Comparison of ENCODE assay signal across 20 cellular contexts in genomic region chr3:59876533-59877062, GRCh38.
DNase-seq lines count a peak whose midpoint lies in the region; ATAC-seq, FAIRE-seq and TF ChIP-seq lines count a peak whose summit lies in the region.
"Had no signal": no experiment of that assay in that cellular context is flagged by ENCODE, and none has a peak within 500 bp of the region (broad histone marks: within the 10 kb centered on the region; RNA-seq: fewer than 3 reads in every experiment).

No MANE protein-coding gene starts in this region.

- no peaks in the 10 kb centered on the region for H3K27me3 ChIP-seq in aorta (ENCODE audit: control insufficient read depth in 1 of 2, insufficient read depth in 2 of 2, low read length in 1 of 2)
- H3K27me3 ChIP-seq: Peyer's patch had no signal

- CTCF ChIA-PET in activated CD4-positive, alpha-beta memory T cell treated with anti-CD3 and anti-CD28 coated beads, Interleukin-2, amount 10 ng/mL, durations not matched to agents 7 days and 5 days (lab: Charles Lee), result interaction anchor here (1.1 kb wide), 1 partner anchor 19 kb away, joined by 4 read pairs; no protein-coding TSS in a partner anchor

- H3K4me3 ChIP-seq in aorta (ENCODE audit: low read length in 2 of 2), result no peak overlapping the region
- H3K4me3 ChIP-seq: Peyer's patch had no signal

- H3K27ac Mint-ChIP-seq in activated CD4-positive, alpha-beta memory T cell treated with anti-CD3 and anti-CD28 coated beads, Interleukin-2, amount 10 ng/mL, durations not matched to agents 7 days and 5 days, result no peak overlapping the region
- H3K27ac Mint-ChIP-seq: HFFc6 had no signal

- H3K27ac ChIP-seq in caudate nucleus (ENCODE audit: low read depth, low read length) (peak overlapping the region; percentile 63), aorta (ENCODE audit: low read depth in 1 of 2, low read length in 2 of 2) (no peak overlapping the region)
- H3K27ac ChIP-seq: HL-60, Peyer's patch had no signal

- peaks cover 2% of the 10 kb centered on the region for H3K9me3 Mint-ChIP-seq in activated CD4-positive, alpha-beta memory T cell treated with anti-CD3 and anti-CD28 coated beads, Interleukin-2, amount 10 ng/mL, durations not matched to agents 7 days and 5 days
- H3K9me3 Mint-ChIP-seq: HFFc6, IgD-negative memory B cell had no signal

- peaks cover 7% of the 10 kb centered on the region for H3K36me3 Mint-ChIP-seq in activated CD4-positive, alpha-beta memory T cell treated with anti-CD3 and anti-CD28 coated beads, Interleukin-2, amount 10 ng/mL, durations not matched to agents 7 days and 5 days (ENCODE audit: low read depth)
- H3K36me3 Mint-ChIP-seq: IgD-negative memory B cell had no signal

- H3K36me3 ChIP-seq in aorta (ENCODE audit: control insufficient read depth in 1 of 2, insufficient read depth in 2 of 2, low read length in 1 of 2), result no peaks in the 10 kb centered on the region
- H3K36me3 ChIP-seq: Peyer's patch had no signal

- DNase-seq in GM12891 (ENCODE audit: insufficient read length, low spot score), result no peak
- peak; percentile 10 to 70 for DNase-seq in NOMO-1 (lab: John Stamatoyannopoulos, UW; ENCODE audit: unreplicated experiment in 2 of 2)
- no peak for DNase-seq in caudate nucleus (lab: John Stamatoyannopoulos, UW)
- DNase-seq in putamen (ENCODE audit: low spot score), result peak; percentile 20
- no peak for DNase-seq in activated CD4-positive, alpha-beta memory T cell treated with anti-CD3 and anti-CD28 coated beads, Interleukin-2, amount 10 ng/mL, durations not matched to agents 7 days and 5 days
- no peak for DNase-seq in aorta
- DNase-seq: DMS79, H7, HFFc6, MM.1S, NCI-H187, NCI-H2227 treated with DMSO at 0.1 percent for 48 hours, NCI-H510A treated with DMSO at 0.1 percent for 48 hours, NCI-H82, Peyer's patch, SW 1271 had no signal

- POLR2A ChIA-PET in activated CD4-positive, alpha-beta memory T cell treated with anti-CD3 and anti-CD28 coated beads, Interleukin-2, amount 10 ng/mL, durations not matched to agents 7 days and 5 days (lab: Charles Lee), result no interaction called here

- TF ChIP-seq POLR2A in GM12891 (IDR thresholded peaks at IDR 0.05; ENCODE audit: low read depth, low read length), result no peak

- 96 to 97% methylated on average over 2 of the region's 2 CpGs for WGBS in aorta, 2 donors

- intact Hi-C loops in aorta (cut with DNase I), result no loop called here

- H3K4me3 Mint-ChIP-seq in activated CD4-positive, alpha-beta memory T cell treated with anti-CD3 and anti-CD28 coated beads, Interleukin-2, amount 10 ng/mL, durations not matched to agents 7 days and 5 days, result no peak overlapping the region
- H3K4me3 Mint-ChIP-seq: HFFc6, IgD-negative memory B cell had no signal

- H3K4me1 ChIP-seq in aorta (ENCODE audit: control insufficient read depth in 1 of 2, insufficient read depth in 2 of 2, low read length in 2 of 2), result no peaks in the 10 kb centered on the region
- H3K4me1 ChIP-seq: Peyer's patch had no signal

- no peaks in the 10 kb centered on the region for H3K9me3 ChIP-seq in aorta (ENCODE audit: control insufficient read depth, low read length)
- H3K9me3 ChIP-seq: Peyer's patch had no signal

- no peak for FAIRE-seq in GM12891 (lab: Jason Lieb, UNC)

- no peak for ATAC-seq in GM19351 (IDR thresholded peaks at IDR 0.05; ENCODE audit: unreplicated experiment)
- no peak for ATAC-seq in aorta (ENCODE audit: low FRiP score)
- ATAC-seq in GM19324 (IDR thresholded peaks at IDR 0.05; ENCODE audit: low FRiP score, unreplicated experiment), result no peak

- H3K27me3 Mint-ChIP-seq in activated CD4-positive, alpha-beta memory T cell treated with anti-CD3 and anti-CD28 coated beads, Interleukin-2, amount 10 ng/mL, durations not matched to agents 7 days and 5 days, result no peaks in the 10 kb centered on the region

- H3K4me1 Mint-ChIP-seq in activated CD4-positive, alpha-beta memory T cell treated with anti-CD3 and anti-CD28 coated beads, Interleukin-2, amount 10 ng/mL, durations not matched to agents 7 days and 5 days, result peaks cover 9% of the 10 kb centered on the region

TF ChIP-seq in GM12891, 5 proteins besides CTCF, POLR2A, EP300 and RAD21:
- TF ChIP-seq TAF1 (IDR thresholded peaks at IDR 0.05; ENCODE audit: low read depth, low read length) (no peak), PAX5 (IDR thresholded peaks at IDR 0.05; ENCODE audit: insufficient read depth, low read length, severe bottlenecking) (no peak), SPI1 (IDR thresholded peaks at IDR 0.05; ENCODE audit: low read depth, low read length) (peak; percentile 30; the same call in 1 of the 2 replicates), POLR2AphosphoS5 (IDR thresholded peaks at IDR 0.05; ENCODE audit: low read depth, low read length) (no peak), POU2F2 (IDR thresholded peaks at IDR 0.05; ENCODE audit: low read depth, low read length) (no peak)

Comparison
In these comparisons a context has a peak if more than half of its experiments do, and no peak if none do; other contexts are left out.
1. DNase-seq: peak in NOMO-1 (2 of 2) and putamen (single experiment); none in GM12891 (single experiment), caudate nucleus (0 of 61), activated CD4-positive, alpha-beta memory T cell treated with anti-CD3 and anti-CD28 coated beads, Interleukin-2, amount 10 ng/mL, durations not matched to agents 7 days and 5 days (single experiment) and aorta (0 of 2).